ENCODE assay signal across 8 cellular contexts in genomic region chrX:133415276-133416105, GRCh38. TPM values are rescaled to one million over a fixed set of nuclear protein-coding genes. Genes with fewer than 3 reads are reported as not detected.
DNase-seq lines count a peak whose midpoint lies in the region; ATAC-seq and TF ChIP-seq lines count a peak whose summit lies in the region.

TSS of gene GPC4 (minus strand) at chrX:133415489. CDS start at chrX:133414965, 524 bp downstream.

- H3K9me3 ChIP-seq in BLaER1: peaks cover 25% of the 10 kb centered on the region

- no peak within 1 kb of the TSS for H3K9ac ChIP-seq in BLaER1

- H3K4me3 ChIP-seq in BLaER1: peak within 1 kb of the TSS; percentile 58
- H3K4me3 ChIP-seq in GM23338: peak within 1 kb of the TSS; percentile 78

- DNase-seq in GM23338 (ENCODE audit: low spot score) (peak; percentile 86), SKM-1 treated with dmso at 0.1 percent for 144 hours (lab: John Stamatoyannopoulos, UW; ENCODE audit: unreplicated experiment) (peak; percentile 36), foreskin keratinocyte (peak; percentile 31 to 65), occipital lobe (lab: John Stamatoyannopoulos, UW) (peak; percentile 19), DMS79 (lab: John Stamatoyannopoulos, UW) (no peak)

- H3F3A ChIP-seq in GM23338 (replicated peaks; ENCODE audit: low read depth): no peaks in the 10 kb centered on the region

- H3K79me2 ChIP-seq in GM23338 (replicated peaks; ENCODE audit: insufficient read depth): peaks cover 46% of the 10 kb centered on the region

- peak; percentile 74 for ATAC-seq in GM23338
- peak; percentile 68 for ATAC-seq in foreskin keratinocyte
- ATAC-seq in HG03571 (IDR thresholded peaks at IDR 0.05; ENCODE audit: unreplicated experiment): no peak
- no peak for ATAC-seq in GM18861 (IDR thresholded peaks at IDR 0.05; ENCODE audit: unreplicated experiment)

- H3K4me1 ChIP-seq in BLaER1: peaks cover 16% of the 10 kb centered on the region; the same call in 1 of the 2 replicates
- H3K4me1 ChIP-seq in GM23338 (ENCODE audit: insufficient read depth): peaks cover 35% of the 10 kb centered on the region
- H3K4me1 ChIP-seq in foreskin keratinocyte: no peaks in the 10 kb centered on the region

- H3K4me2 ChIP-seq in BLaER1: peak within 1 kb of the TSS; percentile 84
- peak within 1 kb of the TSS; percentile 91 for H3K4me2 ChIP-seq in GM23338

- no peaks in the 10 kb centered on the region for H3K9me2 ChIP-seq in GM23338 (ENCODE audit: insufficient read depth)

- TF ChIP-seq CTCF in GM23338 (conservative IDR thresholded peaks at IDR 0.05; ENCODE audit: low read depth in 2 of 2): no peak
- TF ChIP-seq CTCF in foreskin keratinocyte (conservative IDR thresholded peaks at IDR 0.05): no peak

- H3K27ac ChIP-seq in BLaER1 (no peak within 1 kb of the TSS), GM23338 (ENCODE audit: low read depth) (peak within 1 kb of the TSS; percentile 83), foreskin keratinocyte (no peak within 1 kb of the TSS)

- H4K20me1 ChIP-seq in BLaER1 (peaks cover 47% of the 10 kb centered on the region; the same call in 1 of the 2 replicates), GM23338 (replicated peaks; ENCODE audit: insufficient read depth) (peaks cover 23% of the 10 kb centered on the region)

- no peak within 1 kb of the TSS; the same call in 1 of the 2 replicates for H3K27ac Mint-ChIP-seq in GM23338

- no peak within 1 kb of the TSS for H2AFZ ChIP-seq in GM23338

- H3K36me3 ChIP-seq in BLaER1 (no peaks in the 10 kb centered on the region), GM23338 (ENCODE audit: insufficient read depth) (no peaks in the 10 kb centered on the region; the same call in 1 of the 2 replicates)

- peak within 1 kb of the TSS; percentile 94 for H3K4me3 Mint-ChIP-seq in GM23338

- peaks cover 33% of the 10 kb centered on the region for H3K36me3 Mint-ChIP-seq in GM23338 (ENCODE audit: low read depth)

- H3K27me3 Mint-ChIP-seq in GM23338 (ENCODE audit: insufficient read depth, low read depth, poor library complexity): peaks cover 12% of the 10 kb centered on the region

- peaks cover 99% of the 10 kb centered on the region for H3K27me3 ChIP-seq in BLaER1
- no peaks in the 10 kb centered on the region for H3K27me3 ChIP-seq in GM23338 (ENCODE audit: insufficient read depth)
- peaks cover 10% of the 10 kb centered on the region for H3K27me3 ChIP-seq in foreskin keratinocyte

- H3K9me3 Mint-ChIP-seq in GM23338: no peaks in the 10 kb centered on the region

- peaks cover 46% of the 10 kb centered on the region for H3K4me1 Mint-ChIP-seq in GM23338

TF ChIP-seq in GM23338, 12 proteins besides CTCF, POLR2A, EP300 and RAD21:
- TF ChIP-seq POLR2AphosphoS5 (IDR thresholded peaks at IDR 0.05; ENCODE audit: low read depth) (peak; percentile 53), CREB1 (CRISPR knock-in tag; IDR thresholded peaks at IDR 0.05; ENCODE audit: low read depth) (peak; percentile 37; the same call in 1 of the 2 replicates), ZNF462 (CRISPR knock-in tag; IDR thresholded peaks at IDR 0.05) (no peak), EZH2 (IDR thresholded peaks at IDR 0.05; ENCODE audit: low read depth, unreplicated experiment) (no peak)
- TF ChIP-seq, protein P1, sequence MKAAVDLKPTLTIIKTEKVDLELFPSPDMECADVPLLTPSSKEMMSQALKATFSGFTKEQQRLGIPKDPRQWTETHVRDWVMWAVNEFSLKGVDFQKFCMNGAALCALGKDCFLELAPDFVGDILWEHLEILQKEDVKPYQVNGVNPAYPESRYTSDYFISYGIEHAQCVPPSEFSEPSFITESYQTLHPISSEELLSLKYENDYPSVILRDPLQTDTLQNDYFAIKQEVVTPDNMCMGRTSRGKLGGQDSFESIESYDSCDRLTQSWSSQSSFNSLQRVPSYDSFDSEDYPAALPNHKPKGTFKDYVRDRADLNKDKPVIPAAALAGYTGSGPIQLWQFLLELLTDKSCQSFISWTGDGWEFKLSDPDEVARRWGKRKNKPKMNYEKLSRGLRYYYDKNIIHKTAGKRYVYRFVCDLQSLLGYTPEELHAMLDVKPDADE (IDR thresholded peaks at IDR 0.05): no peak

RNA-seq across cellular contexts. Expression of gene GPC4, which starts in this region (rescaled TPM):
- total RNA-seq in GM23338 (2014; rRNA removed; shearing (Covaris generic)): 183 and 184 TPM in 2 replicates
- polyA plus RNA-seq in GM23338 (2016; fragmentation: Nextera tagmentation; extraction: Ambion mirVana) (124 and 125 TPM in 2 replicates), foreskin keratinocyte (1.3 and 3.9 TPM in 2 replicates)
- total RNA-seq in foreskin keratinocyte (2.1 and 7.0 TPM in 2 replicates), occipital lobe (2.5 TPM)

Comparison
In these comparisons a context has a peak if more than half of its experiments do, and no peak if none do; other contexts are left out.
1. RNA of gene GPC4 (total RNA-seq): 183 to 184 TPM in GM23338; 2.5 TPM in occipital lobe (single experiment) and 2.1 to 7.0 TPM in foreskin keratinocyte; every median in the first group is over 10 times any median in the second.
2. RNA of gene GPC4 (polyA plus RNA-seq): 124 to 125 TPM in GM23338; 1.3 to 3.9 TPM in foreskin keratinocyte; every median in the first group is over 10 times any median in the second.
3. ATAC-seq: peak in GM23338 (single experiment) and foreskin keratinocyte (single experiment); none in HG03571 (single experiment) and GM18861 (single experiment).